Comparison of ENCODE assay signal across 31 cellular contexts in the genomic region with DNA sequence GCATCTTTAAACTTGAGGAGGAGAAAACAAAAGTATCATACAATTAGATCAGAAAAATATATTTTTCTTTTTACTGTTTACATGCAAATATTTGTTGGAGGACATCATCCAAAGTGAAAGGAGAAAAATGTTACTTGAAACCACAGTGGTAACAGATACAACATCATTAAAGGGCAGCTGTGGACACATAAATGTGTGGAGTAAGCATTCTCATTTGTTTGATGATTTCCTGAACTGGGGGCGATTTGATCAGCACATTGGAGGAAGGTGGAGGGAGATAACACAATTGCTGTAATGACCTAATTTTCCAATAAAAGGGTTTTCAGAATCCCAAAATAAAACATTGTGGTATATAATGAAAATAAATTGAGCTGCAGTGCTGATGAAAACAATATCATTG.
DNase-seq lines count a peak whose midpoint lies in the region; FAIRE-seq and TF ChIP-seq lines count a peak whose summit lies in the region.
"Had no signal": no experiment of that assay in that cellular context is flagged by ENCODE, and none has a peak within 500 bp of the region (broad histone marks: within the 10 kb centered on the region; RNA-seq: fewer than 3 reads in every experiment).

No MANE protein-coding gene starts in this region.

- H3K4me3 ChIP-seq in stomach: no peak overlapping the region
- H3K4me3 ChIP-seq: adrenal gland, breast epithelium, colonic mucosa, lung, right lobe of liver, tibial artery had no signal

- H3K9me3 ChIP-seq in stomach: no peaks in the 10 kb centered on the region
- H3K9me3 ChIP-seq: adrenal gland, breast epithelium, colonic mucosa, right lobe of liver, tibial artery had no signal

- TF ChIP-seq EP300 in stomach (IDR thresholded peaks at IDR 0.05): no peak

- peaks cover 0 to 6% (median 0%) of the 10 kb centered on the region in 4 donors for H3K4me1 ChIP-seq in stomach
- H3K4me1 ChIP-seq: breast epithelium, colonic mucosa, right lobe of liver had no signal

- no peak for TF ChIP-seq CTCF in stomach (IDR thresholded peaks at IDR 0.05)

- intact Hi-C loops in stomach (cut with DNase I; ENCODE audit: low total_unique reads): no loop called here

- no peak for TF ChIP-seq POLR2A in stomach (IDR thresholded peaks at IDR 0.05)
- TF ChIP-seq POLR2A in H54 (IDR thresholded peaks at IDR 0.05; ENCODE audit: low read depth, low read length): no peak

- H3K27ac ChIP-seq in stomach: no peak overlapping the region
- H3K27ac ChIP-seq: adrenal gland, breast epithelium, colonic mucosa, right lobe of liver, tibial artery had no signal

- 80 to 88% (median 84%) methylated on average over 1 of the region's 1 CpG for WGBS in stomach, 5 donors

- H3K27me3 ChIP-seq in stomach: no peaks in the 10 kb centered on the region
- H3K27me3 ChIP-seq: adrenal gland, breast epithelium, colonic mucosa, right lobe of liver, tibial artery had no signal

- DNase-seq in NCI-H2029 (lab: John Stamatoyannopoulos, UW) (peak; percentile 58), NCI-H2029 treated with DMSO at 0.1 percent for 48 hours (lab: John Stamatoyannopoulos, UW) (no peak), NCI-H69 (lab: John Stamatoyannopoulos, UW) (peak; percentile 13), dermis microvascular lymphatic vessel endothelial cell (ENCODE audit: low read depth in 2 of 2) (peak; percentile 81 to 87), smooth muscle cell of the brain vasculature (ENCODE audit: low read depth, low spot score) (peak; percentile 10), stomach (no peak), H54 (ENCODE audit: insufficient read length, low spot score) (no peak)
- DNase-seq in activated T-cell treated with anti-CD3 and anti-CD28 coated beads, Interleukin-2, amount 50 U/mL, for 48 hours: no peak
- DNase-seq: 8988T; activated CD4-positive, alpha-beta T cell treated with anti-CD3 and anti-CD28 coated beads for 36 hours; activated naive CD4-positive, alpha-beta T cell; activated T-cell treated with anti-CD3 and anti-CD28 coated beads, Interleukin-2, amount 50 U/mL, for 24 hours; adrenal gland; CD4-positive, alpha-beta T cell; colonic mucosa; DMS 273 treated with DMSO at 0.1 percent for 48 hours; glutamatergic neuron; KBM-7; kidney glomerular epithelial cell; NCI-H187 treated with DMSO at 0.1 percent for 48 hours; NCI-H526 treated with DMSO at 0.1 percent for 48 hours; OCI-M1; right lobe of liver; stimulated activated naive CD8-positive, alpha-beta T cell treated with anti-CD3 and anti-CD28 coated beads, Interleukin-15, amount 100 ng/mL, for 72 hours; T-helper 2 cell; tibial artery had no signal

- FAIRE-seq in H54 (lab: Jason Lieb, UNC): no peak
- FAIRE-seq: G401.6, GM18507, H1 had no signal

- no peaks in the 10 kb centered on the region for H3K36me3 ChIP-seq in stomach
- H3K36me3 ChIP-seq: adrenal gland, breast epithelium, colonic mucosa, right lobe of liver, tibial artery had no signal

Comparison
In these comparisons a context has a peak if more than half of its experiments do, and no peak if none do; other contexts are left out.
1. DNase-seq: peak in NCI-H2029 (single experiment), NCI-H69 (single experiment), dermis microvascular lymphatic vessel endothelial cell (2 of 2) and smooth muscle cell of the brain vasculature (single experiment); none in NCI-H2029 treated with DMSO at 0.1 percent for 48 hours (single experiment), stomach (single experiment), activated T-cell treated with anti-CD3 and anti-CD28 coated beads, Interleukin-2, amount 50 U/mL, for 48 hours (0 of 2) and H54 (single experiment).